In genomic region chr11:1337647-1338007, GRCh38 we compare ENCODE assay signal across 11 cellular contexts. TPM values are rescaled to one million over a fixed set of nuclear protein-coding genes. Genes with fewer than 3 reads are reported as not detected.
DNase-seq lines count a peak whose midpoint lies in the region; ATAC-seq and TF ChIP-seq lines count a peak whose summit lies in the region.
"Had no signal": no experiment of that assay in that cellular context is flagged by ENCODE, and none has a peak within 500 bp of the region (broad histone marks: within the 10 kb centered on the region; RNA-seq: fewer than 3 reads in every experiment).

No MANE protein-coding gene starts in this region.

- no peak overlapping the region for H3K4me3 ChIP-seq in CD4-positive, alpha-beta memory T cell (ENCODE audit: low read length in 2 of 2)
- peak overlapping the region; percentile 45 for H3K4me3 ChIP-seq in HUES64 (ENCODE audit: low read length)
- peak overlapping the region in 41 of 59 donors; percentile 43 to 72 (median 64) for H3K4me3 ChIP-seq in dorsolateral prefrontal cortex
- no peak overlapping the region for H3K4me3 ChIP-seq in neutrophil (ENCODE audit: low read depth in 1 of 2, low read length in 1 of 2)

- DNase-seq in CD4-positive, alpha-beta memory T cell = peak in 1 of 5 donors; percentile 10
- DNase-seq in dorsolateral prefrontal cortex = no peak
- no peak for DNase-seq in ACHN
- no peak for DNase-seq in stimulated activated CD4-positive, alpha-beta T cell treated with anti-CD3 and anti-CD28 coated beads, Interleukin-15, amount 100 ng/mL, for 24 hours
- DNase-seq in NCI-H2029 (lab: John Stamatoyannopoulos, UW) = no peak
- DNase-seq: occipital lobe; stimulated activated CD4-positive, alpha-beta T cell treated with anti-CD3 and anti-CD28 coated beads, Interleukin-1b, Interleukin-23, amount 100 ng/mL, for 48 hours had no signal

- peaks cover 12% of the 10 kb centered on the region for H3K4me1 ChIP-seq in CD4-positive, alpha-beta memory T cell (ENCODE audit: insufficient read depth, low read length)
- peaks cover 4% of the 10 kb centered on the region; the same call in 1 of the 2 replicates for H3K4me1 ChIP-seq in HUES64 (ENCODE audit: insufficient read depth, low read length)
- peaks cover 14 to 29% of the 10 kb centered on the region in 2 experiments for H3K4me1 ChIP-seq in neutrophil (ENCODE audit: control insufficient read depth in 1 of 2, insufficient read depth in 1 of 2, low read depth in 1 of 2, low read length in 1 of 2)

- peaks cover 0 to 3% of the 10 kb centered on the region in 2 donors for H3K27me3 Mint-ChIP-seq in CD4-positive, alpha-beta memory T cell

- H3K9me3 ChIP-seq in CD4-positive, alpha-beta memory T cell (ENCODE audit: control insufficient read depth in 1 of 2, low read length in 2 of 2) = no peaks in the 10 kb centered on the region
- H3K9me3 ChIP-seq in HUES64 (ENCODE audit: insufficient read depth, low read depth, low read length) (peaks cover 10% of the 10 kb centered on the region), neutrophil (no peaks in the 10 kb centered on the region)
- H3K9me3 ChIP-seq: adrenal gland had no signal

- no peak overlapping the region for H3K9ac ChIP-seq in HUES64 (ENCODE audit: low read depth, low read length)

- no peaks in the 10 kb centered on the region for H3K36me3 ChIP-seq in CD4-positive, alpha-beta memory T cell (ENCODE audit: insufficient read depth, low read length)
- H3K36me3 ChIP-seq in HUES64 (ENCODE audit: insufficient read depth, low read length) = no peaks in the 10 kb centered on the region
- H3K36me3 ChIP-seq in neutrophil = no peaks in the 10 kb centered on the region
- H3K36me3 ChIP-seq: adrenal gland had no signal

- peaks cover 0 to 11% (median 6%) of the 10 kb centered on the region in 8 donors for H3K9me3 Mint-ChIP-seq in CD4-positive, alpha-beta memory T cell

- no peak for TF ChIP-seq POLR2A in GM18505 (IDR thresholded peaks at IDR 0.05; ENCODE audit: borderline replicate concordance, extremely low read depth, insufficient read depth, insufficient read length)

- POLR2A ChIA-PET in CD4-positive, alpha-beta memory T cell (lab: Charles Lee; ENCODE audit: partially characterized antibody) = interaction anchor here (1.4 kb wide), 1 partner anchor 28 kb away, joined by 3 read pairs; the partner anchor contains the start of gene TOLLIP

- peaks cover 9 to 12% (median 11%) of the 10 kb centered on the region in 4 donors for H3K4me1 Mint-ChIP-seq in CD4-positive, alpha-beta memory T cell

- no peak for ATAC-seq in GM18505 (IDR thresholded peaks at IDR 0.05; ENCODE audit: unreplicated experiment)

- no peaks in the 10 kb centered on the region for H3K27me3 ChIP-seq in CD4-positive, alpha-beta memory T cell (ENCODE audit: insufficient read depth, low read length)
- H3K27me3 ChIP-seq in HUES64 (ENCODE audit: insufficient read depth, low read length) (peaks cover 44% of the 10 kb centered on the region), dorsolateral prefrontal cortex (no peaks in the 10 kb centered on the region), neutrophil (peaks cover 3% of the 10 kb centered on the region)
- H3K27me3 ChIP-seq: adrenal gland had no signal

- in situ Hi-C loops in ACHN (cut with HindIII; ENCODE audit: low pct_ligation_motif_present, low pct_unique_long_range_greater_than_20kb, low sequenced_read_pairs) = no loop called here

- WGBS in HUES64 = 40% methylated on average over 25 of the region's 25 CpGs

- H3K36me3 Mint-ChIP-seq in CD4-positive, alpha-beta memory T cell = peaks cover 0 to 8% of the 10 kb centered on the region in 2 donors

- H3K4me3 Mint-ChIP-seq in CD4-positive, alpha-beta memory T cell = peak overlapping the region in 7 of 8 donors; percentile 62 to 89 (median 74)

- peak overlapping the region in 6 of 7 donors; percentile 26 to 92 (median 73) for H3K27ac Mint-ChIP-seq in CD4-positive, alpha-beta memory T cell

- H3K27ac ChIP-seq in CD4-positive, alpha-beta memory T cell (ENCODE audit: low read depth, low read length) = no peak overlapping the region
- H3K27ac ChIP-seq in HUES64 (ENCODE audit: low read depth, low read length) (no peak overlapping the region), dorsolateral prefrontal cortex (peak overlapping the region in 46 of 59 donors; percentile 27 to 90 (median 77)), neutrophil (peak overlapping the region; percentile 68)

- CTCF ChIA-PET in CD4-positive, alpha-beta memory T cell (lab: Charles Lee; ENCODE audit: partially characterized antibody) = no interaction called here

- TF ChIP-seq CTCF in dorsolateral prefrontal cortex (IDR thresholded peaks at IDR 0.05 in 54 of 56, conservative IDR thresholded peaks at IDR 0.05 in 2 of 56; ENCODE audit: low read depth in 1 of 56, partially characterized antibody in 56 of 56) (no peak), neutrophil (IDR thresholded peaks at IDR 0.05) (no peak)

- intact Hi-C loops in CD4-positive, alpha-beta memory T cell (cut with micrococcal nuclease) = loop anchor here (2.0 to 10.0 kb wide), 2 partner anchors 45 to 73 kb away; no protein-coding TSS in a partner anchor
- intact Hi-C loops in dorsolateral prefrontal cortex (cut with DNase I) = loop anchor here (5.0 kb wide), 2 partner anchors 35 to 50 kb away; partner anchors contain the start of gene BRSK2 (in 1 of the 2)

RNA-seq across cellular contexts. Expression of gene TOLLIP, which starts 28.2 kb away (rescaled TPM):
- 10 to 100 TPM; 49.3 to 51.4 TPM for total RNA-seq in CD4-positive, alpha-beta memory T cell
- 10 to 100 TPM; 29.8 to 34.0 TPM for polyA plus RNA-seq in CD4-positive, alpha-beta memory T cell
- 15.2 TPM for polyA plus RNA-seq in HUES64 (2013, experiment 1 of 2)
- polyA plus RNA-seq in HUES64 (2013, experiment 2 of 2) = 16.4 TPM
- total RNA-seq in dorsolateral prefrontal cortex = 100 to 1,000 TPM; 129 to 348 (median 261) TPM

RNA-seq across cellular contexts. Expression of gene BRSK2, which starts 52.1 kb away (rescaled TPM):
- total RNA-seq in CD4-positive, alpha-beta memory T cell = under 1 TPM; 0.35 to 0.47 TPM
- under 1 TPM; 0.18 to 0.30 TPM for polyA plus RNA-seq in CD4-positive, alpha-beta memory T cell
- 15.2 TPM for polyA plus RNA-seq in HUES64 (2013, experiment 1 of 2)
- 16.7 TPM for polyA plus RNA-seq in HUES64 (2013, experiment 2 of 2)
- 100 to 1,000 TPM in 115 of 120 experiments, 10 to 100 TPM in 5; 82.1 to 191 (median 130) TPM for total RNA-seq in dorsolateral prefrontal cortex

Comparison
In these comparisons a context has a peak if more than half of its experiments do, and no peak if none do; other contexts are left out.
1. H3K27ac ChIP-seq: peak in dorsolateral prefrontal cortex (46 of 59) and neutrophil (single experiment); none in CD4-positive, alpha-beta memory T cell (single experiment) and HUES64 (single experiment).
2. H3K4me3 ChIP-seq: peak in HUES64 (single experiment) and dorsolateral prefrontal cortex (41 of 59); none in CD4-positive, alpha-beta memory T cell (0 of 2) and neutrophil (0 of 2).
3. RNA of gene BRSK2, which starts 52.1 kb away (total RNA-seq): 82.1 to 191 TPM in dorsolateral prefrontal cortex; 0.35 to 0.47 TPM in CD4-positive, alpha-beta memory T cell; every median in the first group is over 10 times any median in the second.